1 cellular context compared by ENCODE assay signal in the genomic region with DNA sequence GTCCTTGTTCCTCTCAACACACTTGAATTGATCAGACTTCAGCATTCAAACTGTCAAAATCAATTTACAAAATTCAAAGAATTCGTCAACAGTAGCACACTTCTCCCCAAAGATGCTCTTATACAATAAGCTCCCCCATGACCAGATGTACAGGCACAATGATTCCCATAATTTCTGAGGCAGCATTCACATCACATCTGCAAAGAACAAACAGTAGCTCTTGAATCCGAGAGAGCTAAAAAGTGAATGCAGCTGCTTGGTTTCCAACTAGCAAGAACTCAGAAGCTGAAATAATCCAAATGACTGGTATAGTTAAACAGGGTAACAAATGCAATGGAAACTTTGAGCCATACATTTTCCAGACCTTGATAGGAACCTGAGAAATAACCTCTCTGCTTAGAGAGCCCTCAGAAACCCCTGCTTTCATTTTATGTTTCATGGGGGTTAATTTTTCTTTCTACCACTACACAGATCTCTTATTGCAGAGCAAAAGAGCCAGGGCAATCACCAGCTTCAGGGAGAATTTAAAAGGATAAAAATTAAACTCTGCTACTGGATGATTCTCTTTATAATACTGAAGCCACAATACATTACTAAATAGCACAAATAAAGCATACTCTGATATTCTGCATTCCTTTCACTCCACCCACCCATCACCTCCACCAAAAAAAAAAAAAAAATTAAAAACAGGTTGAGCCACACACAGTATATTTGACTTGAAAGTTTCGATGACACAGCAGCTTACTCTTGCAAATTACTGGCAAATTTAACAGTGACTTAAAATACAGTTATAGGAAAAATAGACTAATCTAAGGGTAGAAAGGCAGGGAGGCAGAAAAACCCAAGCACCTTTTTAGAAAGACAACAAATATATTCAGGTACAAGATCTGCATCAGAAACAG.
TF ChIP-seq lines count a peak whose summit lies in the region.

No MANE protein-coding gene starts in this region.

TF ChIP-seq in GM12878, 131 proteins besides CTCF, POLR2A, EP300 and RAD21:
- peak; percentile 37; the same call in 1 of the 2 replicates for TF ChIP-seq ZNF384 (IDR thresholded peaks at IDR 0.05; ENCODE audit: borderline replicate concordance, low read depth, low read length)
- TF ChIP-seq SUZ12 (IDR thresholded peaks at IDR 0.05; ENCODE audit: unreplicated experiment), result no peak
